ENCODE assay signal across 12 cellular contexts in genomic region chr3:37324752-37325407, GRCh38.
DNase-seq lines count a peak whose midpoint lies in the region; ATAC-seq and TF ChIP-seq lines count a peak whose summit lies in the region.
"Had no signal": no experiment of that assay in that cellular context is flagged by ENCODE, and none has a peak within 500 bp of the region (broad histone marks: within the 10 kb centered on the region; RNA-seq: fewer than 3 reads in every experiment).

No MANE protein-coding gene starts in this region.

- DNase-seq in AG10803 (ENCODE audit: low read depth) (peak; percentile 43), dorsolateral prefrontal cortex (no peak), NCI-H1694 (lab: John Stamatoyannopoulos, UW) (no peak), NCI-H2227 treated with DMSO at 0.1 percent for 48 hours (lab: John Stamatoyannopoulos, UW) (no peak)
- no peak for DNase-seq in naive thymus-derived CD8-positive, alpha-beta T cell
- DNase-seq in effector CD4-positive, alpha-beta T cell, result no peak
- DNase-seq: activated CD4-positive, alpha-beta T cell treated with anti-CD3 and anti-CD28 coated beads, Interleukin-2, amount 50 U/mL, for 48 hours; SJCRH30; stimulated activated CD4-positive, alpha-beta T cell treated with anti-CD3 and anti-CD28 coated beads, Interleukin-2, amount 100 ng/mL, for 48 hours had no signal

- POLR2A ChIA-PET in HEK293 (lab: Yijun Ruan, JAX), result no interaction called here
- POLR2A ChIA-PET in naive thymus-derived CD8-positive, alpha-beta T cell (lab: Charles Lee), result no interaction called here

- no peaks in the 10 kb centered on the region for H3K27me3 ChIP-seq in dorsolateral prefrontal cortex
- H3K27me3 ChIP-seq: SJCRH30, tibial nerve had no signal

- H3K36me3 Mint-ChIP-seq in naive thymus-derived CD8-positive, alpha-beta T cell, result peaks cover 34 to 92% (median 57%) of the 10 kb centered on the region in 3 donors

- H3K9me3 Mint-ChIP-seq in naive thymus-derived CD8-positive, alpha-beta T cell, result no peaks in the 10 kb centered on the region

- no peak overlapping the region for H3K4me3 ChIP-seq in AG10803 (ENCODE audit: low read length)
- no peak overlapping the region for H3K4me3 ChIP-seq in HEK293 (ENCODE audit: low read depth, low read length)
- no peak overlapping the region for H3K4me3 ChIP-seq in dorsolateral prefrontal cortex
- H3K4me3 ChIP-seq: SJCRH30, tibial nerve had no signal

- peak overlapping the region in 9 of 10 donors; percentile 7 to 85 (median 73) for H3K27ac Mint-ChIP-seq in naive thymus-derived CD8-positive, alpha-beta T cell

- H3K4me1 ChIP-seq in HEK293 (ENCODE audit: control insufficient read depth, insufficient read depth, low read length), result no peaks in the 10 kb centered on the region
- H3K4me1 ChIP-seq: SJCRH30 had no signal

- H3K4me1 Mint-ChIP-seq in naive thymus-derived CD8-positive, alpha-beta T cell, result peaks cover 0 to 18% (median 7%) of the 10 kb centered on the region in 4 donors

- TF ChIP-seq CTCF in AG10803 (conservative IDR thresholded peaks at IDR 0.05; ENCODE audit: low read length) (no peak), HEK293 (tag by site-specific recombination; IDR thresholded peaks at IDR 0.05) (no peak), dorsolateral prefrontal cortex (IDR thresholded peaks at IDR 0.05 in 54 of 56, conservative IDR thresholded peaks at IDR 0.05 in 2 of 56; ENCODE audit: low read depth in 1 of 56, partially characterized antibody in 56 of 56) (no peak)

- H3K27ac ChIP-seq in HEK293 (ENCODE audit: extremely low read depth, low read depth, low read length) (no peak overlapping the region), dorsolateral prefrontal cortex (peak overlapping the region in 34 of 59 donors; percentile 0 to 78 (median 54))
- H3K27ac ChIP-seq: SJCRH30 had no signal

- CTCF ChIA-PET in HEK293 (lab: Yijun Ruan, JAX), result no interaction called here

- no peaks in the 10 kb centered on the region for H3K27me3 Mint-ChIP-seq in naive thymus-derived CD8-positive, alpha-beta T cell

- intact Hi-C loops in dorsolateral prefrontal cortex (cut with DNase I), result no loop called here

- H3K4me3 Mint-ChIP-seq in naive thymus-derived CD8-positive, alpha-beta T cell, result no peak overlapping the region

- peaks cover 5 to 44% of the 10 kb centered on the region in 2 experiments for H3K36me3 ChIP-seq in HEK293 (ENCODE audit: control insufficient read depth in 2 of 2, insufficient read depth in 1 of 2, low read length in 2 of 2)

- no peaks in the 10 kb centered on the region for H3K9me3 ChIP-seq in HEK293 (ENCODE audit: control insufficient read depth, insufficient read depth, low read depth, low read length)
- H3K9me3 ChIP-seq: SJCRH30, tibial nerve had no signal

- no peak for ATAC-seq in naive thymus-derived CD8-positive, alpha-beta T cell
- ATAC-seq in GM19452 (IDR thresholded peaks at IDR 0.05; ENCODE audit: unreplicated experiment), result no peak

TF ChIP-seq in HEK293, 187 proteins besides CTCF, POLR2A, EP300 and RAD21 (continues in another document):
- no peak for TF ChIP-seq ZNF266 (tag by site-specific recombination; IDR thresholded peaks at IDR 0.05; ENCODE audit: low read depth)
- 0 out of 2 replicates have a peak, but pooled peaks have one; percentile 30 for TF ChIP-seq ATF2 (tag by site-specific recombination; IDR thresholded peaks at IDR 0.05; ENCODE audit: low read depth)
- TF ChIP-seq ZNF16 (tag by site-specific recombination; IDR thresholded peaks at IDR 0.05; ENCODE audit: low read depth), result no peak
- no peak for TF ChIP-seq PRDM2 (tag by site-specific recombination; IDR thresholded peaks at IDR 0.05; ENCODE audit: borderline replicate concordance)
- TF ChIP-seq REST (tag by site-specific recombination; IDR thresholded peaks at IDR 0.05), result no peak
